In genomic region chr15:67863442-67863987, GRCh38 we compare ENCODE assay signal across 9 cellular contexts. TPM values are rescaled to one million over a fixed set of nuclear protein-coding genes. Genes with fewer than 3 reads are reported as not detected.
DNase-seq lines count a peak whose midpoint lies in the region; ATAC-seq, FAIRE-seq and TF ChIP-seq lines count a peak whose summit lies in the region.
"Had no signal": no experiment of that assay in that cellular context is flagged by ENCODE, and none has a peak within 500 bp of the region (broad histone marks: within the 10 kb centered on the region; RNA-seq: fewer than 3 reads in every experiment).

No MANE protein-coding gene starts in this region.

- H3K79me2 ChIP-seq in endothelial cell of umbilical vein (ENCODE audit: control insufficient read depth, insufficient read depth, low read length) = no peaks in the 10 kb centered on the region

- POLR2A ChIA-PET in endothelial cell of umbilical vein (lab: Charles Lee) = no interaction called here

- H3K9me3 ChIP-seq in endothelial cell of umbilical vein (replicated peaks; ENCODE audit: control insufficient read depth, insufficient read depth, low read length) = no peaks in the 10 kb centered on the region

- H2AFZ ChIP-seq in endothelial cell of umbilical vein (ENCODE audit: low read depth, low read length) = peak overlapping the region; percentile 86

- peak; percentile 97 for TF ChIP-seq CTCF in C4-2B (conservative IDR thresholded peaks at IDR 0.05)
- peak; percentile 87 to 97 for TF ChIP-seq CTCF in endothelial cell of umbilical vein (IDR thresholded peaks at IDR 0.05; ENCODE audit: extremely low read depth in 1 of 2, insufficient read depth in 1 of 2, low read depth in 1 of 2, low read length in 2 of 2)

- H3K9me1 ChIP-seq in endothelial cell of umbilical vein (replicated peaks; ENCODE audit: control insufficient read depth, extremely low read depth, insufficient read depth, low read length) = no peaks in the 10 kb centered on the region

- FAIRE-seq in endothelial cell of umbilical vein (lab: Jason Lieb, UNC) = peak; percentile 87

- ATAC-seq in GM19372 (IDR thresholded peaks at IDR 0.05; ENCODE audit: low read depth, unreplicated experiment) = peak; percentile 76

- peak overlapping the region; percentile 53 for H3K4me2 ChIP-seq in endothelial cell of umbilical vein (ENCODE audit: insufficient read depth, low read length)

- intact Hi-C loops in endothelial cell of umbilical vein (cut with micrococcal nuclease) = loop anchor here (1.0 to 5.0 kb wide), 4 partner anchors 189 to 364 kb away; partner anchors contain the start of genes CLN6 and PIAS1

- H3K9ac ChIP-seq in endothelial cell of umbilical vein (replicated peaks; ENCODE audit: extremely low read depth, insufficient read depth, low read length) = no peak overlapping the region

- no peaks in the 10 kb centered on the region for H3K4me1 ChIP-seq in endothelial cell of umbilical vein (ENCODE audit: control insufficient read depth, extremely low read depth, insufficient read depth, low read length)

- H3K27ac ChIP-seq in C4-2B (peak overlapping the region; percentile 62), endothelial cell of umbilical vein (ENCODE audit: insufficient read depth, low read depth, low read length) (no peak overlapping the region)

- peaks cover 9 to 13% of the 10 kb centered on the region in 2 experiments for H3K27me3 ChIP-seq in endothelial cell of umbilical vein (ENCODE audit: control insufficient read depth in 2 of 2, insufficient read depth in 2 of 2, low read length in 2 of 2)

- H3K36me3 ChIP-seq in endothelial cell of umbilical vein (ENCODE audit: control insufficient read depth in 2 of 2, extremely low read depth in 1 of 2, insufficient read depth in 2 of 2, low read length in 2 of 2) = no peaks in the 10 kb centered on the region

- peak; percentile 62 for DNase-seq in HPDE6-E6E7 (ENCODE audit: extremely low spot score)
- DNase-seq in NOMO-1 treated with DMSO at 0.1 percent for 48 hours (lab: John Stamatoyannopoulos, UW; ENCODE audit: unreplicated experiment) = peak; percentile 75
- peak; percentile 68 for DNase-seq in activated CD8-positive, alpha-beta memory T cell treated with anti-CD3 and anti-CD28 coated beads, Interleukin-2, amount 50 U/mL, for 4 hours
- peak; percentile 65 for DNase-seq in endothelial cell of umbilical vein (ENCODE audit: low read depth, low spot score)
- DNase-seq in middle frontal gyrus (ENCODE audit: extremely low spot score, low spot score) = peak; percentile 62
- peak; percentile 60 to 65 for DNase-seq in stimulated activated CD8-positive, alpha-beta memory T cell treated with anti-CD3 and anti-CD28 coated beads, Interleukin-2, amount 100 ng/mL, for 48 hours (ENCODE audit: low read depth in 2 of 2)

- no peaks in the 10 kb centered on the region for H4K20me1 ChIP-seq in endothelial cell of umbilical vein (replicated peaks; ENCODE audit: control insufficient read depth, extremely low read depth, insufficient read depth, low read length)

- TF ChIP-seq POLR2A in endothelial cell of umbilical vein (IDR thresholded peaks at IDR 0.05; ENCODE audit: low read depth, low read length) = no peak

- H3K4me3 ChIP-seq in endothelial cell of umbilical vein (replicated peaks in 1 of 3; ENCODE audit: insufficient read depth in 1 of 3, low read depth in 1 of 3, low read length in 3 of 3) = peak overlapping the region in 2 of 3 experiments; percentile 8 to 35

- dilution Hi-C loops in endothelial cell of umbilical vein (cut with MboI; ENCODE audit: extremely low pct_ligation_motif_present, low sequenced_read_pairs) = no loop called here

- no TSS peak for BruUV-seq in endothelial cell of umbilical vein (replicated peaks; lab: Mats Ljungman, UMichigan)

- CTCF ChIA-PET in endothelial cell of umbilical vein (lab: Charles Lee) = interaction anchor here (0.6 to 4.9 kb wide), 20 partner anchors 10 to 1062 kb away, joined by 3 to 139 read pairs (median 4); partner anchors contain the start of genes CALML4 and PIAS1

TF ChIP-seq in endothelial cell of umbilical vein, 7 proteins besides CTCF, POLR2A, EP300 and RAD21:
- TF ChIP-seq, protein P1, sequence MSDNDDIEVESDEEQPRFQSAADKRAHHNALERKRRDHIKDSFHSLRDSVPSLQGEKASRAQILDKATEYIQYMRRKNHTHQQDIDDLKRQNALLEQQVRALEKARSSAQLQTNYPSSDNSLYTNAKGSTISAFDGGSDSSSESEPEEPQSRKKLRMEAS (IDR thresholded peaks at IDR 0.05; ENCODE audit: insufficient read depth, insufficient read length) = no peak
- TF ChIP-seq JUN (IDR thresholded peaks at IDR 0.05; ENCODE audit: borderline replicate concordance, insufficient read depth, insufficient read length, low read depth) (no peak), EZH2 (IDR thresholded peaks at IDR 0.05; ENCODE audit: borderline replicate concordance, low read depth, low read length, severe bottlenecking) (no peak), POLR2AphosphoS5 (IDR thresholded peaks at IDR 0.05; ENCODE audit: insufficient read depth, low read depth, low read length) (no peak), MYC (IDR thresholded peaks at IDR 0.05; ENCODE audit: low read depth, low read length) (no peak), GATA2 (IDR thresholded peaks at IDR 0.05; ENCODE audit: insufficient read depth, insufficient read length, low read depth, low read length) (no peak), FOS (IDR thresholded peaks at IDR 0.05; ENCODE audit: borderline replicate concordance, insufficient read depth, low read length) (no peak)

RNA-seq across cellular contexts. Expression of gene RNU6-1, which starts 23.7 kb away (rescaled TPM):
- total RNA-seq in endothelial cell of umbilical vein = not detected in 2 replicates
- polyA plus RNA-seq in endothelial cell of umbilical vein = not detected in 2 replicates
- not detected in 2 replicates for polyA plus RNA-seq in endothelial cell of umbilical vein (2011; cell fraction: cytosol; rRNA removed)
- polyA plus RNA-seq in endothelial cell of umbilical vein (2011; cell fraction: nucleus; rRNA removed) = not detected in 2 replicates
- polyA plus RNA-seq in endothelial cell of umbilical vein (2012) = not detected in 2 replicates
- not detected in 2 replicates for polyA minus RNA-seq in endothelial cell of umbilical vein
- 1,914 TPM for polyA minus RNA-seq in endothelial cell of umbilical vein (2011; cell fraction: cytosol; rRNA and poly(A)+ RNA removed)
- polyA minus RNA-seq in endothelial cell of umbilical vein (2011; cell fraction: nucleus; rRNA and poly(A)+ RNA removed) = not detected in 2 replicates
- polyA plus RNA-seq: adipose tissue had no signal

RNA-seq across cellular contexts. Expression of gene SKOR1, which starts 38.2 kb away (rescaled TPM):
- 0.09 and 0.15 TPM in 2 replicates for total RNA-seq in endothelial cell of umbilical vein
- polyA plus RNA-seq in endothelial cell of umbilical vein = 0.05 and 0.06 TPM in 2 replicates
- 0.03 and 0.06 TPM in 2 replicates for polyA plus RNA-seq in endothelial cell of umbilical vein (2011; cell fraction: cytosol; rRNA removed)
- 0.17 and 0.25 TPM in 2 replicates for polyA plus RNA-seq in endothelial cell of umbilical vein (2011; cell fraction: nucleus; rRNA removed)
- polyA plus RNA-seq in endothelial cell of umbilical vein (2012) = 0.07 TPM in 1 of 2 replicates, not detected in the other
- polyA minus RNA-seq in endothelial cell of umbilical vein = 0.13 and 0.15 TPM in 2 replicates
- 0.41 TPM for polyA minus RNA-seq in endothelial cell of umbilical vein (2011; cell fraction: cytosol; rRNA and poly(A)+ RNA removed)
- polyA minus RNA-seq in endothelial cell of umbilical vein (2011; cell fraction: nucleus; rRNA and poly(A)+ RNA removed) = 0.19 and 0.58 TPM in 2 replicates
